Comparison of ENCODE assay signal across 8 cellular contexts in the genomic region with DNA sequence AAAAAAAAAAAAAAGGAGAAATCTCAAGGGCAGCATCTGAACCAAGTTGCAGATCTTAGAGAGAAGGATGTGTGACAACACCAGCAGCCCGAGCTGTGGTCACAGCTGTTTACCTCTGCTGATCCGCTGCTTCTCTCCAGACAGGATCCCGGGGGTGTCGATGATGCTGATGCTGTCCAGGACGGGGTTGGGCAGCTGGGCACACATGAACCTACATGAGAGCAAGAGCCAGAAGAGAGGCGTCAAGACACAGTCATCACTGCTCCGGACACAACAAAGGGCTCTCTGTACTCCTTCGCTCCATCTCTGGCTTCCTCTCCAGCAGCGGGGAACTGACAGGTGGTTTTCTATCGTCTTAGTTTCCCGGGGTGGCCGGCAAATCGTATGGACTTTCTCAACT. TPM values are rescaled to one million over a fixed set of nuclear protein-coding genes. Genes with fewer than 3 reads are reported as not detected.
DNase-seq lines count a peak whose midpoint lies in the region; ATAC-seq and TF ChIP-seq lines count a peak whose summit lies in the region.
"Had no signal": no experiment of that assay in that cellular context is flagged by ENCODE, and none has a peak within 500 bp of the region (broad histone marks: within the 10 kb centered on the region; RNA-seq: fewer than 3 reads in every experiment).

No MANE protein-coding gene starts in this region.

- no peak for ATAC-seq in GM19351 (IDR thresholded peaks at IDR 0.05; ENCODE audit: unreplicated experiment)

- peaks cover 38 to 73% of the 10 kb centered on the region in 2 donors for H3K36me3 Mint-ChIP-seq in CD4-positive, alpha-beta memory T cell
- peaks cover 62% of the 10 kb centered on the region for H3K36me3 Mint-ChIP-seq in activated CD4-positive, alpha-beta memory T cell treated with anti-CD3 and anti-CD28 coated beads for 36 hours
- H3K36me3 Mint-ChIP-seq in osteocyte (ENCODE audit: unreplicated experiment) = peaks cover 11% of the 10 kb centered on the region

- intact Hi-C loops in CD4-positive, alpha-beta memory T cell (cut with micrococcal nuclease) = no loop called here
- intact Hi-C loops in activated CD4-positive, alpha-beta memory T cell treated with anti-CD3 and anti-CD28 coated beads for 36 hours (cut with micrococcal nuclease) = no loop called here
- intact Hi-C loops in lower leg skin (cut with DNase I; ENCODE audit: low total_unique reads) = no loop called here

- peak overlapping the region; percentile 85 for H3K27ac ChIP-seq in CD4-positive, alpha-beta memory T cell (ENCODE audit: low read depth, low read length)

- H3K27me3 ChIP-seq in CD4-positive, alpha-beta memory T cell (ENCODE audit: insufficient read depth, low read length) = no peaks in the 10 kb centered on the region

- H3K27me3 Mint-ChIP-seq in CD4-positive, alpha-beta memory T cell = no peaks in the 10 kb centered on the region
- H3K27me3 Mint-ChIP-seq in activated CD4-positive, alpha-beta memory T cell treated with anti-CD3 and anti-CD28 coated beads for 36 hours = no peaks in the 10 kb centered on the region
- H3K27me3 Mint-ChIP-seq in osteocyte (ENCODE audit: unreplicated experiment) = no peaks in the 10 kb centered on the region

- no peak for TF ChIP-seq POLR2A in lower leg skin (IDR thresholded peaks at IDR 0.05)

- peak overlapping the region; percentile 99 to 100 (median 99) for H3K4me3 Mint-ChIP-seq in CD4-positive, alpha-beta memory T cell
- peak overlapping the region; percentile 99 for H3K4me3 Mint-ChIP-seq in activated CD4-positive, alpha-beta memory T cell treated with anti-CD3 and anti-CD28 coated beads for 36 hours
- no peak overlapping the region for H3K4me3 Mint-ChIP-seq in osteocyte (ENCODE audit: unreplicated experiment)

- DNase-seq in CD4-positive, alpha-beta memory T cell = peak; percentile 56 to 85 (median 59)
- peak; percentile 70 for DNase-seq in activated CD4-positive, alpha-beta memory T cell treated with anti-CD3 and anti-CD28 coated beads for 36 hours
- DNase-seq in midbrain (lab: John Stamatoyannopoulos, UW) (peak; percentile 71), lower leg skin (ENCODE audit: low spot score in 2 of 2) (no peak), osteocyte (ENCODE audit: extremely low spot score, unreplicated experiment) (no peak)
- DNase-seq: activated CD4-positive, alpha-beta T cell treated with anti-CD3 and anti-CD28 coated beads for 1 hour; foreskin fibroblast had no signal

- 78 to 83% methylated on average over 13 of the region's 13 CpGs for WGBS in lower leg skin, 2 donors

- peaks cover 29% of the 10 kb centered on the region for H3K36me3 ChIP-seq in CD4-positive, alpha-beta memory T cell (ENCODE audit: insufficient read depth, low read length)

- POLR2A ChIA-PET in CD4-positive, alpha-beta memory T cell (lab: Charles Lee; ENCODE audit: partially characterized antibody) = interaction anchor here (0.8 to 31.5 kb wide), 6 partner anchors 15 to 153 kb away, joined by 3 to 2105 read pairs (median 21); partner anchors contain the start of genes CDC42BPG, MAJIN, RASGRP2 and SF1
- POLR2A ChIA-PET in activated CD4-positive, alpha-beta memory T cell treated with anti-CD3 and anti-CD28 coated beads for 36 hours (lab: Charles Lee) = interaction anchor here (1.0 to 14.6 kb wide), 2 partner anchors 14 to 114 kb away, joined by 3 to 460 read pairs; no protein-coding TSS in a partner anchor

- peak overlapping the region; percentile 49 to 99 for H3K4me3 ChIP-seq in CD4-positive, alpha-beta memory T cell (ENCODE audit: low read length in 2 of 2)
- H3K4me3 ChIP-seq in lower leg skin (ENCODE audit: low read depth, poor library complexity, severe bottlenecking) = no peak overlapping the region

- no peaks in the 10 kb centered on the region for H3K9me3 ChIP-seq in CD4-positive, alpha-beta memory T cell (ENCODE audit: control insufficient read depth in 1 of 2, low read length in 2 of 2)

- H3K9me3 Mint-ChIP-seq in CD4-positive, alpha-beta memory T cell = peaks cover 0 to 14% (median 0%) of the 10 kb centered on the region in 8 donors
- no peaks in the 10 kb centered on the region for H3K9me3 Mint-ChIP-seq in activated CD4-positive, alpha-beta memory T cell treated with anti-CD3 and anti-CD28 coated beads for 36 hours
- no peaks in the 10 kb centered on the region for H3K9me3 Mint-ChIP-seq in osteocyte (ENCODE audit: unreplicated experiment)

- peaks cover 77% of the 10 kb centered on the region for H3K4me1 ChIP-seq in CD4-positive, alpha-beta memory T cell (ENCODE audit: insufficient read depth, low read length)

- peaks cover 42 to 90% (median 61%) of the 10 kb centered on the region in 4 donors for H3K4me1 Mint-ChIP-seq in CD4-positive, alpha-beta memory T cell
- peaks cover 71% of the 10 kb centered on the region for H3K4me1 Mint-ChIP-seq in activated CD4-positive, alpha-beta memory T cell treated with anti-CD3 and anti-CD28 coated beads for 36 hours (ENCODE audit: low read depth)
- H3K4me1 Mint-ChIP-seq in osteocyte (ENCODE audit: unreplicated experiment) = peaks cover 60% of the 10 kb centered on the region

- TF ChIP-seq CTCF in lower leg skin (IDR thresholded peaks at IDR 0.05) = no peak
- no peak for TF ChIP-seq CTCF in osteocyte (IDR thresholded peaks at IDR 0.05)

- peak overlapping the region; percentile 92 to 98 (median 96) for H3K27ac Mint-ChIP-seq in CD4-positive, alpha-beta memory T cell
- H3K27ac Mint-ChIP-seq in activated CD4-positive, alpha-beta memory T cell treated with anti-CD3 and anti-CD28 coated beads for 36 hours = peak overlapping the region; percentile 68
- H3K27ac Mint-ChIP-seq in osteocyte (ENCODE audit: unreplicated experiment) = no peak overlapping the region

- CTCF ChIA-PET in CD4-positive, alpha-beta memory T cell (lab: Charles Lee; ENCODE audit: partially characterized antibody) = interaction anchor here (1.2 to 29.4 kb wide), 3 partner anchors 14 to 244 kb away, joined by 3 to 1245 read pairs (median 39); partner anchors contain the start of gene CDC42BPG
- CTCF ChIA-PET in activated CD4-positive, alpha-beta memory T cell treated with anti-CD3 and anti-CD28 coated beads for 36 hours (lab: Charles Lee) = interaction anchor here (1.1 to 29.7 kb wide), 4 partner anchors 13 to 20 kb away, joined by 3 to 1198 read pairs (median 8); partner anchors contain the start of gene CDC42BPG

RNA-seq across cellular contexts. Expression of gene EHD1, which starts 4.1 kb away (rescaled TPM):
- 100 to 1,000 TPM; 268 to 279 TPM for total RNA-seq in CD4-positive, alpha-beta memory T cell
- polyA plus RNA-seq in CD4-positive, alpha-beta memory T cell = 100 to 1,000 TPM; 125 to 200 TPM
- 100 to 1,000 TPM; 103 to 113 TPM for total RNA-seq in activated CD4-positive, alpha-beta memory T cell treated with anti-CD3 and anti-CD28 coated beads for 36 hours
- 10 to 100 TPM; 81.0 to 98.9 (median 90.5) TPM for total RNA-seq in lower leg skin
- 57.4 and 61.0 TPM in 2 replicates for total RNA-seq in osteocyte

RNA-seq across cellular contexts. Expression of gene CDC42BPG, which starts 29.9 kb away (rescaled TPM):
- 1 to 10 TPM; 6.2 to 9.0 TPM for total RNA-seq in CD4-positive, alpha-beta memory T cell
- under 1 TPM in 1 of 2 donors, not detected in 1; 0.62 TPM for polyA plus RNA-seq in CD4-positive, alpha-beta memory T cell
- under 1 TPM; 0.39 to 0.69 TPM for total RNA-seq in activated CD4-positive, alpha-beta memory T cell treated with anti-CD3 and anti-CD28 coated beads for 36 hours
- 10 to 100 TPM; 40.3 to 81.3 (median 50.1) TPM for total RNA-seq in lower leg skin
- 0.68 and 1.7 TPM in 2 replicates for total RNA-seq in osteocyte

RNA-seq across cellular contexts. Expression of gene ATG2A, which starts 42.7 kb away (rescaled TPM):
- 10 to 100 TPM; 45.7 to 47.3 TPM for total RNA-seq in CD4-positive, alpha-beta memory T cell
- polyA plus RNA-seq in CD4-positive, alpha-beta memory T cell = 1 to 10 TPM; 4.1 to 6.3 TPM
- total RNA-seq in activated CD4-positive, alpha-beta memory T cell treated with anti-CD3 and anti-CD28 coated beads for 36 hours = 10 to 100 TPM; 20.2 to 20.5 TPM
- total RNA-seq in lower leg skin = 100 to 1,000 TPM in 1 of 4 donors, 10 to 100 TPM in 3; 73.8 to 118 (median 91.2) TPM
- 23.6 and 28.7 TPM in 2 replicates for total RNA-seq in osteocyte

RNA-seq across cellular contexts. Expression of gene PPP2R5B, which starts 50.2 kb away (rescaled TPM):
- total RNA-seq in CD4-positive, alpha-beta memory T cell = 10 to 100 TPM; 14.0 to 15.8 TPM
- 1 to 10 TPM; 5.6 to 8.8 TPM for polyA plus RNA-seq in CD4-positive, alpha-beta memory T cell
- total RNA-seq in activated CD4-positive, alpha-beta memory T cell treated with anti-CD3 and anti-CD28 coated beads for 36 hours = 10 to 100 TPM in 1 of 2 experiments, 1 to 10 TPM in 1; 9.7 to 11.9 TPM
- 10 to 100 TPM; 21.8 to 43.6 (median 34.0) TPM for total RNA-seq in lower leg skin
- 21.3 and 26.8 TPM in 2 replicates for total RNA-seq in osteocyte

Comparison
In these comparisons a context has a peak if more than half of its experiments do, and no peak if none do; other contexts are left out.
1. DNase-seq: peak in CD4-positive, alpha-beta memory T cell (5 of 5), activated CD4-positive, alpha-beta memory T cell treated with anti-CD3 and anti-CD28 coated beads for 36 hours (single experiment) and midbrain (single experiment); none in lower leg skin (0 of 2) and osteocyte (single experiment).
2. RNA of gene CDC42BPG, which starts 29.9 kb away (total RNA-seq): 40.3 to 81.3 TPM in lower leg skin; 6.2 to 9.0 TPM in CD4-positive, alpha-beta memory T cell, 0.68 to 1.7 TPM in osteocyte and 0.39 to 0.69 TPM in activated CD4-positive, alpha-beta memory T cell treated with anti-CD3 and anti-CD28 coated beads for 36 hours; every median in the first group is over 4 times any median in the second.